Comparison of ENCODE assay signal across 7 cellular contexts in genomic region chr7:157935721-157936120, GRCh38.
DNase-seq lines count a peak whose midpoint lies in the region; ATAC-seq and TF ChIP-seq lines count a peak whose summit lies in the region.
"Not testable (repeated sequence)": the region's sequence is repeated elsewhere in the genome, so short reads cannot be mapped to it uniquely, and the experiment has no call there.

No MANE protein-coding gene starts in this region.

- peaks cover 15% of the 10 kb centered on the region for H3K9me3 Mint-ChIP-seq in activated T-helper 17 cell treated with anti-CD3 and anti-CD28 coated beads, Interleukin-2, amount 50 U/mL, for 72 hours
- H3K9me3 Mint-ChIP-seq in activated naive CD4-positive, alpha-beta T cell treated with anti-CD3 and anti-CD28 coated beads, Interleukin-2, amount 50 U/mL, for 72 hours, result peaks cover 19 to 25% of the 10 kb centered on the region in 2 donors
- H3K9me3 Mint-ChIP-seq in endodermal cell (peaks cover 37% of the 10 kb centered on the region), osteocyte (ENCODE audit: unreplicated experiment) (peaks cover 39% of the 10 kb centered on the region)

- not testable (repeated sequence) for H4K20me1 ChIP-seq in BLaER1 treated with 17β-estradiol and CSF1 and Interleukin-3, amounts not matched to agents 10 nM and 100 nM

- peak overlapping the region in 1 of 11 experiments; percentile 42; a peak in 1 of 22 replicates for H3K27ac ChIP-seq in BLaER1 treated with 17β-estradiol and CSF1 and Interleukin-3, amounts not matched to agents 10 nM and 100 nM
- H3K27ac ChIP-seq in endodermal cell (ENCODE audit: low read depth, low read length), result not testable (repeated sequence)

- H3K9ac ChIP-seq in BLaER1 treated with 17β-estradiol and CSF1 and Interleukin-3, amounts not matched to agents 10 nM and 100 nM; endodermal cell (ENCODE audit: extremely low read depth, low read length, poor library complexity, severe bottlenecking): not testable (repeated sequence)

- H3K4me1 ChIP-seq in BLaER1 treated with 17β-estradiol and CSF1 and Interleukin-3, amounts not matched to agents 10 nM and 100 nM, result peaks cover 0 to 33% (median 18%) of the 10 kb centered on the region in 10 experiments; a peak in 12 of 20 replicates
- H3K4me1 ChIP-seq in endodermal cell (ENCODE audit: control insufficient read depth, insufficient read depth, low read length), result not testable (repeated sequence)

- H3K27ac Mint-ChIP-seq in activated T-helper 17 cell treated with anti-CD3 and anti-CD28 coated beads, Interleukin-2, amount 50 U/mL, for 72 hours, result peak overlapping the region; percentile 79
- H3K27ac Mint-ChIP-seq in activated naive CD4-positive, alpha-beta T cell treated with anti-CD3 and anti-CD28 coated beads, Interleukin-2, amount 50 U/mL, for 72 hours, result peak overlapping the region; percentile 27 to 81
- not testable (repeated sequence) for H3K27ac Mint-ChIP-seq in endodermal cell; osteocyte (ENCODE audit: unreplicated experiment)

- H3K27me3 ChIP-seq in BLaER1 treated with 17β-estradiol and CSF1 and Interleukin-3, amounts not matched to agents 10 nM and 100 nM; endodermal cell (ENCODE audit: control insufficient read depth, insufficient read depth, low read length, poor library complexity, severe bottlenecking): not testable (repeated sequence)

- peaks cover 29 to 68% (median 44%) of the 10 kb centered on the region in 11 experiments for H3K9me3 ChIP-seq in BLaER1 treated with 17β-estradiol and CSF1 and Interleukin-3, amounts not matched to agents 10 nM and 100 nM (replicated peaks in 1 of 11)
- H3K9me3 ChIP-seq in endodermal cell (ENCODE audit: control insufficient read depth, low read length), result peaks cover 96% of the 10 kb centered on the region

- peak overlapping the region in 8 of 11 experiments; percentile 24 to 59 (median 36); a peak in 12 of 22 replicates for H3K4me2 ChIP-seq in BLaER1 treated with 17β-estradiol and CSF1 and Interleukin-3, amounts not matched to agents 10 nM and 100 nM

- intact Hi-C loops in cardiac septum (cut with DNase I), result not testable (repeated sequence)

- not testable (repeated sequence) for TF ChIP-seq CTCF in endodermal cell (conservative IDR thresholded peaks at IDR 0.05); osteocyte (IDR thresholded peaks at IDR 0.05)

- H3K4me3 ChIP-seq in BLaER1 treated with 17β-estradiol and CSF1 and Interleukin-3, amounts not matched to agents 10 nM and 100 nM; endodermal cell (ENCODE audit: low read length): not testable (repeated sequence)

- H3K4me1 Mint-ChIP-seq in activated T-helper 17 cell treated with anti-CD3 and anti-CD28 coated beads, Interleukin-2, amount 50 U/mL, for 72 hours, result peaks cover 14% of the 10 kb centered on the region
- H3K4me1 Mint-ChIP-seq in endodermal cell; osteocyte (ENCODE audit: unreplicated experiment): not testable (repeated sequence)

- H3K36me3 Mint-ChIP-seq in activated T-helper 17 cell treated with anti-CD3 and anti-CD28 coated beads, Interleukin-2, amount 50 U/mL, for 72 hours (ENCODE audit: low read depth), result peaks cover 10% of the 10 kb centered on the region
- peaks cover 17 to 22% of the 10 kb centered on the region in 2 donors for H3K36me3 Mint-ChIP-seq in activated naive CD4-positive, alpha-beta T cell treated with anti-CD3 and anti-CD28 coated beads, Interleukin-2, amount 50 U/mL, for 72 hours
- not testable (repeated sequence) for H3K36me3 Mint-ChIP-seq in endodermal cell (ENCODE audit: low read depth); osteocyte (ENCODE audit: unreplicated experiment)

- not testable (repeated sequence) for H3K4me3 Mint-ChIP-seq in activated T-helper 17 cell treated with anti-CD3 and anti-CD28 coated beads, Interleukin-2, amount 50 U/mL, for 72 hours; endodermal cell; osteocyte (ENCODE audit: unreplicated experiment)

- not testable (repeated sequence) for ATAC-seq in activated T-helper 17 cell treated with anti-CD3 and anti-CD28 coated beads, Interleukin-2, amount 50 U/mL, for 72 hours (replicated peaks); activated naive CD4-positive, alpha-beta T cell treated with anti-CD3 and anti-CD28 coated beads, Interleukin-2, amount 50 U/mL, for 72 hours

- not testable (repeated sequence) for H3K27me3 Mint-ChIP-seq in activated T-helper 17 cell treated with anti-CD3 and anti-CD28 coated beads, Interleukin-2, amount 50 U/mL, for 72 hours; endodermal cell (ENCODE audit: insufficient read depth); osteocyte (ENCODE audit: unreplicated experiment)

- 69 to 76% methylated on average over 9 to 11 of the region's 11 CpGs for WGBS in endodermal cell (ENCODE audit: insufficient coverage in 1 of 2, insufficient read length in 1 of 2), 2 experiments

- not testable (repeated sequence) for H3K36me3 ChIP-seq in BLaER1 treated with 17β-estradiol and CSF1 and Interleukin-3, amounts not matched to agents 10 nM and 100 nM; endodermal cell (ENCODE audit: control insufficient read depth, insufficient read depth, low read length)

- peak; percentile 1 for DNase-seq in activated CD8-positive, alpha-beta memory T cell treated with anti-CD3 and anti-CD28 coated beads for 24 hours
- not testable (repeated sequence) for DNase-seq in activated naive CD4-positive, alpha-beta T cell treated with anti-CD3 and anti-CD28 coated beads, Interleukin-2, amount 50 U/mL, for 72 hours (ENCODE audit: low spot score in 2 of 2)
- DNase-seq in endodermal cell (peak; percentile 10), cardiac septum (ENCODE audit: low spot score) (peak; percentile 61), osteocyte (ENCODE audit: extremely low spot score, unreplicated experiment) (peak; percentile 51)
